10 cellular contexts compared by ENCODE assay signal in genomic region chr12:107610030-107610859, GRCh38.
DNase-seq lines count a peak whose midpoint lies in the region; ATAC-seq, FAIRE-seq and TF ChIP-seq lines count a peak whose summit lies in the region.
"Had no signal": no experiment of that assay in that cellular context is flagged by ENCODE, and none has a peak within 500 bp of the region (broad histone marks: within the 10 kb centered on the region; RNA-seq: fewer than 3 reads in every experiment).

No MANE protein-coding gene starts in this region.

- no peak overlapping the region for H3K27ac Mint-ChIP-seq in activated CD8-positive, alpha-beta memory T cell treated with anti-CD3 and anti-CD28 coated beads, Interleukin-2, amount 10 ng/mL, durations not matched to agents 7 days and 5 days
- H3K27ac Mint-ChIP-seq in activated naive CD8-positive, alpha-beta T cell treated with anti-CD3 and anti-CD28 coated beads, Interleukin-2, amount 50 U/mL, for 24 hours: no peak overlapping the region
- H3K27ac Mint-ChIP-seq: stimulated activated naive CD8-positive, alpha-beta T cell treated with anti-CD3 and anti-CD28 coated beads, Interleukin-15, Interleukin-2, amounts not matched to agents 100 ng/mL and 50 ng/mL, for 24 hours had no signal

- 64 to 77% methylated on average over 16 to 20 of the region's 20 CpGs for WGBS in thyroid gland, 2 donors

- H3K9me3 Mint-ChIP-seq in activated CD8-positive, alpha-beta memory T cell treated with anti-CD3 and anti-CD28 coated beads, Interleukin-2, amount 10 ng/mL, durations not matched to agents 7 days and 5 days (ENCODE audit: low read depth): no peaks in the 10 kb centered on the region
- no peaks in the 10 kb centered on the region for H3K9me3 Mint-ChIP-seq in activated naive CD8-positive, alpha-beta T cell treated with anti-CD3 and anti-CD28 coated beads, Interleukin-2, amount 50 U/mL, for 24 hours
- H3K9me3 Mint-ChIP-seq: stimulated activated naive CD8-positive, alpha-beta T cell treated with anti-CD3 and anti-CD28 coated beads, Interleukin-15, Interleukin-2, amounts not matched to agents 100 ng/mL and 50 ng/mL, for 24 hours had no signal

- H3K4me1 ChIP-seq in keratinocyte (ENCODE audit: control insufficient read depth, extremely low read depth, insufficient read depth, low read length) (peaks cover 5% of the 10 kb centered on the region), thyroid gland (peaks cover 7 to 14% of the 10 kb centered on the region in 2 donors)

- dilution Hi-C loops in keratinocyte (cut with MboI; ENCODE audit: extremely low pct_ligation_motif_present, low sequenced_read_pairs): no loop called here

- no peaks in the 10 kb centered on the region for H3K27me3 Mint-ChIP-seq in activated CD8-positive, alpha-beta memory T cell treated with anti-CD3 and anti-CD28 coated beads, Interleukin-2, amount 10 ng/mL, durations not matched to agents 7 days and 5 days
- H3K27me3 Mint-ChIP-seq in activated naive CD8-positive, alpha-beta T cell treated with anti-CD3 and anti-CD28 coated beads, Interleukin-2, amount 50 U/mL, for 24 hours: no peaks in the 10 kb centered on the region
- H3K27me3 Mint-ChIP-seq: stimulated activated naive CD8-positive, alpha-beta T cell treated with anti-CD3 and anti-CD28 coated beads, Interleukin-15, Interleukin-2, amounts not matched to agents 100 ng/mL and 50 ng/mL, for 24 hours had no signal

- peak; percentile 33 for ATAC-seq in activated CD8-positive, alpha-beta memory T cell treated with anti-CD3 and anti-CD28 coated beads, Interleukin-2, amount 10 ng/mL, durations not matched to agents 7 days and 5 days
- no peak for ATAC-seq in activated naive CD8-positive, alpha-beta T cell treated with anti-CD3 and anti-CD28 coated beads, Interleukin-2, amount 50 U/mL, for 24 hours
- ATAC-seq in GM21423 (IDR thresholded peaks at IDR 0.05; ENCODE audit: unreplicated experiment): no peak

- no peak overlapping the region for H3K9ac ChIP-seq in keratinocyte (ENCODE audit: control insufficient read depth, extremely low read depth, insufficient read depth, low read length)

- no peaks in the 10 kb centered on the region for H3K4me1 Mint-ChIP-seq in activated CD8-positive, alpha-beta memory T cell treated with anti-CD3 and anti-CD28 coated beads, Interleukin-2, amount 10 ng/mL, durations not matched to agents 7 days and 5 days
- no peaks in the 10 kb centered on the region for H3K4me1 Mint-ChIP-seq in activated naive CD8-positive, alpha-beta T cell treated with anti-CD3 and anti-CD28 coated beads, Interleukin-2, amount 50 U/mL, for 24 hours

- TF ChIP-seq POLR2A in thyroid gland (IDR thresholded peaks at IDR 0.05): no peak

- H2AFZ ChIP-seq in keratinocyte (ENCODE audit: control insufficient read depth, low read length): no peak overlapping the region

- H3K4me3 Mint-ChIP-seq in activated CD8-positive, alpha-beta memory T cell treated with anti-CD3 and anti-CD28 coated beads, Interleukin-2, amount 10 ng/mL, durations not matched to agents 7 days and 5 days: no peak overlapping the region
- H3K4me3 Mint-ChIP-seq in activated naive CD8-positive, alpha-beta T cell treated with anti-CD3 and anti-CD28 coated beads, Interleukin-2, amount 50 U/mL, for 24 hours: no peak overlapping the region
- H3K4me3 Mint-ChIP-seq: stimulated activated naive CD8-positive, alpha-beta T cell treated with anti-CD3 and anti-CD28 coated beads, Interleukin-15, Interleukin-2, amounts not matched to agents 100 ng/mL and 50 ng/mL, for 24 hours had no signal

- H3K9me1 ChIP-seq in keratinocyte (ENCODE audit: control insufficient read depth, extremely low read depth, insufficient read depth, low read length): no peaks in the 10 kb centered on the region

- intact Hi-C loops in thyroid gland (cut with DNase I): no loop called here

- no peaks in the 10 kb centered on the region for H4K20me1 ChIP-seq in keratinocyte (ENCODE audit: control insufficient read depth, extremely low read depth, insufficient read depth, low read length)

- CTCF ChIA-PET in activated CD8-positive, alpha-beta memory T cell treated with anti-CD3 and anti-CD28 coated beads, Interleukin-2, amount 10 ng/mL, durations not matched to agents 7 days and 5 days (lab: Charles Lee): interaction anchor here (0.8 to 11.2 kb wide), 9 partner anchors 197 to 518 kb away, joined by 3 to 194 read pairs (median 3); a partner anchor contains a TSS

- no peaks in the 10 kb centered on the region for H3K36me3 Mint-ChIP-seq in activated CD8-positive, alpha-beta memory T cell treated with anti-CD3 and anti-CD28 coated beads, Interleukin-2, amount 10 ng/mL, durations not matched to agents 7 days and 5 days
- no peaks in the 10 kb centered on the region for H3K36me3 Mint-ChIP-seq in activated naive CD8-positive, alpha-beta T cell treated with anti-CD3 and anti-CD28 coated beads, Interleukin-2, amount 50 U/mL, for 24 hours (ENCODE audit: low read depth)

- FAIRE-seq in keratinocyte (lab: Jason Lieb, UNC): no peak
- FAIRE-seq: GM18507 had no signal

- H3K9me3 ChIP-seq in MG63: no peaks in the 10 kb centered on the region
- no peaks in the 10 kb centered on the region for H3K9me3 ChIP-seq in keratinocyte (ENCODE audit: control insufficient read depth, low read depth, low read length)
- no peaks in the 10 kb centered on the region for H3K9me3 ChIP-seq in thyroid gland

- TF ChIP-seq CTCF in keratinocyte (optimal IDR thresholded peaks at IDR 0.05 in 1 of 3, IDR thresholded peaks at IDR 0.05 in 1 of 3, conservative IDR thresholded peaks at IDR 0.05 in 1 of 3; ENCODE audit: extremely low read depth in 1 of 3, insufficient read depth in 2 of 3, low read length in 3 of 3) (peak; percentile 59 to 77 (median 64)), thyroid gland (IDR thresholded peaks at IDR 0.05) (peak in 5 of 6 experiments; percentile 26 to 57 (median 42))

- peak; percentile 45 for DNase-seq in activated CD8-positive, alpha-beta memory T cell treated with anti-CD3 and anti-CD28 coated beads, Interleukin-2, amount 10 ng/mL, durations not matched to agents 7 days and 5 days
- DNase-seq in activated CD8-positive, alpha-beta memory T cell treated with anti-CD3 and anti-CD28 coated beads, Interleukin-2, amount 50 U/mL, for 4 hours: no peak
- peak; percentile 38 for DNase-seq in MG63
- peak; percentile 45 for DNase-seq in activated naive CD8-positive, alpha-beta T cell treated with anti-CD3 and anti-CD28 coated beads, Interleukin-2, amount 50 U/mL, for 24 hours
- no peak for DNase-seq in keratinocyte (ENCODE audit: low read depth, low spot score)
- DNase-seq in thyroid gland: peak; percentile 24 to 43
- DNase-seq in mucosa of gallbladder (ENCODE audit: low spot score): no peak

- H3K4me3 ChIP-seq in MG63: no peak overlapping the region
- H3K4me3 ChIP-seq in keratinocyte (ENCODE audit: control insufficient read depth in 2 of 3, extremely low read depth in 1 of 3, insufficient read depth in 2 of 3, low read depth in 1 of 3, low read length in 3 of 3): no peak overlapping the region
- H3K4me3 ChIP-seq in thyroid gland (replicated peaks in 1 of 3): no peak overlapping the region

- H3K27me3 ChIP-seq in MG63: no peaks in the 10 kb centered on the region
- no peaks in the 10 kb centered on the region for H3K27me3 ChIP-seq in keratinocyte (ENCODE audit: control insufficient read depth, extremely low read depth, insufficient read depth, low read length)
- no peaks in the 10 kb centered on the region for H3K27me3 ChIP-seq in thyroid gland

- H3K27ac ChIP-seq in keratinocyte (ENCODE audit: control insufficient read depth, insufficient read depth, low read length) (no peak overlapping the region), thyroid gland (peak overlapping the region; percentile 2 to 96 (median 64))

- H3K4me2 ChIP-seq in keratinocyte (ENCODE audit: control insufficient read depth, extremely low read depth, insufficient read depth, low read depth, low read length): no peak overlapping the region

- no peaks in the 10 kb centered on the region for H3K36me3 ChIP-seq in MG63
- H3K36me3 ChIP-seq in keratinocyte (ENCODE audit: control insufficient read depth in 2 of 2, extremely low read depth in 1 of 2, insufficient read depth in 2 of 2, low read length in 2 of 2): no peaks in the 10 kb centered on the region
- no peaks in the 10 kb centered on the region for H3K36me3 ChIP-seq in thyroid gland

- H3K79me2 ChIP-seq in keratinocyte (ENCODE audit: control insufficient read depth, insufficient read depth, low read length): no peaks in the 10 kb centered on the region

Comparison
In these comparisons a context has a peak if more than half of its experiments do, and no peak if none do; other contexts are left out.
1. DNase-seq: peak in activated CD8-positive, alpha-beta memory T cell treated with anti-CD3 and anti-CD28 coated beads, Interleukin-2, amount 10 ng/mL, durations not matched to agents 7 days and 5 days (single experiment), MG63 (single experiment), activated naive CD8-positive, alpha-beta T cell treated with anti-CD3 and anti-CD28 coated beads, Interleukin-2, amount 50 U/mL, for 24 hours (single experiment) and thyroid gland (2 of 2); none in activated CD8-positive, alpha-beta memory T cell treated with anti-CD3 and anti-CD28 coated beads, Interleukin-2, amount 50 U/mL, for 4 hours (single experiment), keratinocyte (single experiment) and mucosa of gallbladder (single experiment).